ENCODE assay signal across 1 cellular context in the genomic region with DNA sequence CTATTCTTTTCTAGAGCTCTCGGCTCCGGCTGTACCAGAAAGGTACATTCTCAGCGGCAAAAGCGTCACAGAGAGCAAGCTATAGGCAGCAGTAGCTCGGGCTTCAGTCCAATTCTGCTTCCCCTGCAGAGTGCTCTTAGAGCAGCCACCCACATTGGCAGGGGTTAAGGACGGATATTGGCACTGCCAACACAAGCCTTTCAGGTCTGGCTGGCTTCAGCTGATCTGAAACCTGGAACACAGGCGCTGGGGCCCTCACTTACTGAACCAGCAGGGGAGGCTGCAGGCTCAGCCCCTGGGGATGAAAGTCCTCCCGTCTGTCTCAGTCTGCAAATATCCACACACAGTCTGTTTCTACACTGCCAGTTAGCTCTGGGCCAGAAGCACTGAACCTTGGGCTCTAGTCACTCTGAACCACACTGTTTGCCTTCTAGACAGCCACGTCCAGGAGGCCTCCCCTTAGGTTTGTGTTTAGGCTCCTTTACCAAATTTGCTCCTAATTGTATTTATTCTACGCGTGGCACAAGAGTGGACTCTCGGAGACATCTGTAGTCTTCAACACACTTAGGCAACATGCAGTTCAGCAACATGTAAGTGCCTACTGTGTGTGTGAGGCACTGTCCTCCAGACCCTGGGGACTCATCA.
TF ChIP-seq lines count a peak whose summit lies in the region.

No MANE protein-coding gene starts in this region.

TF ChIP-seq in GM23338, 12 proteins besides CTCF, POLR2A, EP300 and RAD21 (continued from another document):
- TF ChIP-seq, protein P1, sequence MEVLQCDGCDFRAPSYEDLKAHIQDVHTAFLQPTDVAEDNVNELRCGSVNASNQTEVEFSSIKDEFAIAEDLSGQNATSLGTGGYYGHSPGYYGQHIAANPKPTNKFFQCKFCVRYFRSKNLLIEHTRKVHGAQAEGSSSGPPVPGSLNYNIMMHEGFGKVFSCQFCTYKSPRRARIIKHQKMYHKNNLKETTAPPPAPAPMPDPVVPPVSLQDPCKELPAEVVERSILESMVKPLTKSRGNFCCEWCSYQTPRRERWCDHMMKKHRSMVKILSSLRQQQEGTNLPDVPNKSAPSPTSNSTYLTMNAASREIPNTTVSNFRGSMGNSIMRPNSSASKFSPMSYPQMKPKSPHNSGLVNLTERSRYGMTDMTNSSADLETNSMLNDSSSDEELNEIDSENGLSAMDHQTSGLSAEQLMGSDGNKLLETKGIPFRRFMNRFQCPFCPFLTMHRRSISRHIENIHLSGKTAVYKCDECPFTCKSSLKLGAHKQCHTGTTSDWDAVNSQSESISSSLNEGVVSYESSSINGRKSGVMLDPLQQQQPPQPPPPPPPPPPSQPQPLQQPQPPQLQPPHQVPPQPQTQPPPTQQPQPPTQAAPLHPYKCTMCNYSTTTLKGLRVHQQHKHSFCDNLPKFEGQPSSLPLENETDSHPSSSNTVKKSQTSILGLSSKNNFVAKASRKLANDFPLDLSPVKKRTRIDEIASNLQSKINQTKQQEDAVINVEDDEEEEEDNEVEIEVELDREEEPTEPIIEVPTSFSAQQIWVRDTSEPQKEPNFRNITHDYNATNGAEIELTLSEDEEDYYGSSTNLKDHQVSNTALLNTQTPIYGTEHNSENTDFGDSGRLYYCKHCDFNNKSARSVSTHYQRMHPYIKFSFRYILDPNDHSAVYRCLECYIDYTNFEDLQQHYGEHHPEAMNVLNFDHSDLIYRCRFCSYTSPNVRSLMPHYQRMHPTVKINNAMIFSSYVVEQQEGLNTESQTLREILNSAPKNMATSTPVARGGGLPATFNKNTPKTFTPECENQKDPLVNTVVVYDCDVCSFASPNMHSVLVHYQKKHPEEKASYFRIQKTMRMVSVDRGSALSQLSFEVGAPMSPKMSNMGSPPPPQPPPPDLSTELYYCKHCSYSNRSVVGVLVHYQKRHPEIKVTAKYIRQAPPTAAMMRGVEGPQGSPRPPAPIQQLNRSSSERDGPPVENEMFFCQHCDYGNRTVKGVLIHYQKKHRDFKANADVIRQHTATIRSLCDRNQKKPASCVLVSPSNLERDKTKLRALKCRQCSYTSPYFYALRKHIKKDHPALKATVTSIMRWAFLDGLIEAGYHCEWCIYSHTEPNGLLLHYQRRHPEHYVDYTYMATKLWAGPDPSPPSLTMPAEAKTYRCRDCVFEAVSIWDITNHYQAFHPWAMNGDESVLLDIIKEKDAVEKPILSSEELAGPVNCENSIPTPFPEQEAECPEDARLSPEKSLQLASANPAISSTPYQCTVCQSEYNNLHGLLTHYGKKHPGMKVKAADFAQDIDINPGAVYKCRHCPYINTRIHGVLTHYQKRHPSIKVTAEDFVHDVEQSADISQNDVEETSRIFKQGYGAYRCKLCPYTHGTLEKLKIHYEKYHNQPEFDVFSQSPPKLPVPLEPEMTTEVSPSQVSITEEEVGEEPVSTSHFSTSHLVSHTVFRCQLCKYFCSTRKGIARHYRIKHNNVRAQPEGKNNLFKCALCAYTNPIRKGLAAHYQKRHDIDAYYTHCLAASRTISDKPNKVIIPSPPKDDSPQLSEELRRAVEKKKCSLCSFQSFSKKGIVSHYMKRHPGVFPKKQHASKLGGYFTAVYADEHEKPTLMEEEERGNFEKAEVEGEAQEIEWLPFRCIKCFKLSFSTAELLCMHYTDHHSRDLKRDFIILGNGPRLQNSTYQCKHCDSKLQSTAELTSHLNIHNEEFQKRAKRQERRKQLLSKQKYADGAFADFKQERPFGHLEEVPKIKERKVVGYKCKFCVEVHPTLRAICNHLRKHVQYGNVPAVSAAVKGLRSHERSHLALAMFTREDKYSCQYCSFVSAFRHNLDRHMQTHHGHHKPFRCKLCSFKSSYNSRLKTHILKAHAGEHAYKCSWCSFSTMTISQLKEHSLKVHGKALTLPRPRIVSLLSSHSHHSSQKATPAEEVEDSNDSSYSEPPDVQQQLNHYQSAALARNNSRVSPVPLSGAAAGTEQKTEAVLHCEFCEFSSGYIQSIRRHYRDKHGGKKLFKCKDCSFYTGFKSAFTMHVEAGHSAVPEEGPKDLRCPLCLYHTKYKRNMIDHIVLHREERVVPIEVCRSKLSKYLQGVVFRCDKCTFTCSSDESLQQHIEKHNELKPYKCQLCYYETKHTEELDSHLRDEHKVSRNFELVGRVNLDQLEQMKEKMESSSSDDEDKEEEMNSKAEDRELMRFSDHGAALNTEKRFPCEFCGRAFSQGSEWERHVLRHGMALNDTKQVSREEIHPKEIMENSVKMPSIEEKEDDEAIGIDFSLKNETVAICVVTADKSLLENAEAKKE (CRISPR knock-in tag; IDR thresholded peaks at IDR 0.05), result no peak
- no peak for TF ChIP-seq NANOG (IDR thresholded peaks at IDR 0.05; ENCODE audit: borderline replicate concordance)
- TF ChIP-seq ZNF331 (CRISPR knock-in tag; IDR thresholded peaks at IDR 0.05; ENCODE audit: low read depth), result no peak
